Comparison of ENCODE assay signal across 22 cellular contexts in the genomic region with DNA sequence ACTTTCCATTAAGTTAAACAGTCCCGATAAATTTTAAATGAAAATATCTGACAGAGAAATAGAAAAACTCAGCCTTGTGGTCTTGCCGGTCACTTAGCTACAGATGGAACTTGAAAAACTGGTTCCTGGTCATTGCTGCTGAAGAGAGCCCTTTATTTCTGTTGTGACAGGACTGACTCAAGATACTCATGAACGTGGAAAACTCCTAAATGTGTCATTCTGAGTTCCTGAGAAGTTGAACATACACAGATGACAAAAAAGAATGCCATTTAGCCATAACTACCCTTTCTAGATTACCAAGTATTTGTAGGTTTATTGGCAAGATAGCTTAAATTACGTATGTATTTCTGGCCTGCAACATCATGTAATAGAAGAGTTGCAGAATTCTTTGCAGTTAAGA.
DNase-seq lines count a peak whose midpoint lies in the region; ATAC-seq and TF ChIP-seq lines count a peak whose summit lies in the region.
"Had no signal": no experiment of that assay in that cellular context is flagged by ENCODE, and none has a peak within 500 bp of the region (broad histone marks: within the 10 kb centered on the region; RNA-seq: fewer than 3 reads in every experiment).

No MANE protein-coding gene starts in this region.

- no peak for TF ChIP-seq CTCF in left lung (IDR thresholded peaks at IDR 0.05)

- no peak for DNase-seq in activated T-cell treated with anti-CD3 and anti-CD28 coated beads, Interleukin-2, amount 50 U/mL, for 72 hours
- DNase-seq in activated T-cell treated with anti-CD3 and anti-CD28 coated beads, Interleukin-2, amount 50 U/mL, for 1 hour: no peak
- DNase-seq in left lung: no peak
- DNase-seq in effector CD4-positive, alpha-beta T cell: no peak
- DNase-seq: activated CD4-positive, alpha-beta T cell treated with anti-CD3 and anti-CD28 coated beads, Interleukin-2, amount 50 U/mL, for 1 hour; activated naive CD8-positive, alpha-beta T cell treated with anti-CD3 and anti-CD28 coated beads for 36 hours; activated T-cell treated with anti-CD3 and anti-CD28 coated beads, Interleukin-2, amount 50 U/mL, for 24 hours; brain microvascular endothelial cell; DND-41; hypothalamus; left cardiac atrium; NCI-H1436 treated with DMSO at 0.1 percent for 48 hours; NCI-H446; ovary; stimulated activated CD4-positive, alpha-beta T cell treated with anti-CD3 and anti-CD28 coated beads, Interleukin-4, amount 100 ng/mL, for 4 hours had no signal

- H3K4me3 ChIP-seq in left lung: no peak overlapping the region
- H3K4me3 ChIP-seq: ovary, SK-N-MC, thoracic aorta had no signal

- no peaks in the 10 kb centered on the region for H3K9me3 ChIP-seq in left lung
- H3K9me3 ChIP-seq: ovary, thoracic aorta had no signal

- peaks cover 46% of the 10 kb centered on the region for H3K27me3 Mint-ChIP-seq in activated T-cell treated with anti-CD3 and anti-CD28 coated beads, Interleukin-2, amount 50 U/mL, for 72 hours (ENCODE audit: low read depth)

- H3K4me3 Mint-ChIP-seq in activated T-cell treated with anti-CD3 and anti-CD28 coated beads, Interleukin-2, amount 50 U/mL, for 72 hours: no peak overlapping the region
- H3K4me3 Mint-ChIP-seq: activated naive CD8-positive, alpha-beta T cell treated with anti-CD3 and anti-CD28 coated beads for 36 hours; activated T-cell treated with anti-CD3 and anti-CD28 coated beads, Interleukin-2, amount 50 U/mL, for 24 hours; CD14-positive monocyte had no signal

- peak overlapping the region; percentile 33 for H3K27ac Mint-ChIP-seq in activated T-cell treated with anti-CD3 and anti-CD28 coated beads, Interleukin-2, amount 50 U/mL, for 72 hours
- H3K27ac Mint-ChIP-seq: activated naive CD8-positive, alpha-beta T cell treated with anti-CD3 and anti-CD28 coated beads for 36 hours; activated T-cell treated with anti-CD3 and anti-CD28 coated beads, Interleukin-2, amount 50 U/mL, for 24 hours; CD14-positive monocyte had no signal

- H3K36me3 ChIP-seq in left lung: no peaks in the 10 kb centered on the region
- H3K36me3 ChIP-seq: ovary, thoracic aorta had no signal

- H3K4me1 ChIP-seq in left lung: peaks cover 0 to 3% of the 10 kb centered on the region in 2 donors

- H3K4me1 Mint-ChIP-seq in activated T-cell treated with anti-CD3 and anti-CD28 coated beads, Interleukin-2, amount 50 U/mL, for 72 hours (ENCODE audit: low read depth): no peaks in the 10 kb centered on the region
- H3K4me1 Mint-ChIP-seq: activated naive CD8-positive, alpha-beta T cell treated with anti-CD3 and anti-CD28 coated beads for 36 hours had no signal

- no peaks in the 10 kb centered on the region for H3K9me3 Mint-ChIP-seq in activated T-cell treated with anti-CD3 and anti-CD28 coated beads, Interleukin-2, amount 50 U/mL, for 72 hours
- H3K9me3 Mint-ChIP-seq: activated naive CD8-positive, alpha-beta T cell treated with anti-CD3 and anti-CD28 coated beads for 36 hours; activated T-cell treated with anti-CD3 and anti-CD28 coated beads, Interleukin-2, amount 50 U/mL, for 24 hours had no signal

- H3K36me3 Mint-ChIP-seq in activated T-cell treated with anti-CD3 and anti-CD28 coated beads, Interleukin-2, amount 50 U/mL, for 72 hours (ENCODE audit: insufficient read depth in 2 of 2): no peaks in the 10 kb centered on the region
- H3K36me3 Mint-ChIP-seq: activated naive CD8-positive, alpha-beta T cell treated with anti-CD3 and anti-CD28 coated beads for 36 hours; CD14-positive monocyte had no signal

- ATAC-seq in activated T-cell treated with anti-CD3 and anti-CD28 coated beads, Interleukin-2, amount 50 U/mL, for 72 hours (replicated peaks in 1 of 2): no peak
- ATAC-seq in SK-N-SH treated with all-trans-retinoic acid at 6 μM for 48 hours: peak; percentile 35
- ATAC-seq in left lung: peak; percentile 86
- no peak for ATAC-seq in HG03460 (IDR thresholded peaks at IDR 0.05; ENCODE audit: unreplicated experiment)
- ATAC-seq in HG02884 (IDR thresholded peaks at IDR 0.05; ENCODE audit: unreplicated experiment): no peak
- no peak for ATAC-seq in HG02678 (IDR thresholded peaks at IDR 0.05; ENCODE audit: unreplicated experiment)
- ATAC-seq: left cardiac atrium had no signal

- H3K27ac ChIP-seq in left lung: no peak overlapping the region
- H3K27ac ChIP-seq: brain microvascular endothelial cell, ovary, SK-N-MC, thoracic aorta had no signal

- peaks cover 0 to 11% of the 10 kb centered on the region in 2 donors for H3K27me3 ChIP-seq in left lung
- H3K27me3 ChIP-seq: brain microvascular endothelial cell, ovary had no signal

- intact Hi-C loops in left lung (cut with DNase I): no loop called here

TF ChIP-seq in SK-N-SH treated with all-trans-retinoic acid at 6 μM for 48 hours, 23 proteins besides CTCF, POLR2A, EP300 and RAD21:
- TF ChIP-seq CSDC2 (CRISPR knock-in tag; IDR thresholded peaks at IDR 0.05): no peak
- no peak for TF ChIP-seq SNAI2 (CRISPR knock-in tag; IDR thresholded peaks at IDR 0.05)

Comparison
In these comparisons a context has a peak if more than half of its experiments do, and no peak if none do; other contexts are left out.
1. ATAC-seq: peak in SK-N-SH treated with all-trans-retinoic acid at 6 μM for 48 hours (single experiment) and left lung (single experiment); none in activated T-cell treated with anti-CD3 and anti-CD28 coated beads, Interleukin-2, amount 50 U/mL, for 72 hours (0 of 2), HG03460 (single experiment), HG02884 (single experiment) and HG02678 (single experiment).